In genomic region chr20:2872304-2873009, GRCh38 we compare ENCODE assay signal across 8 cellular contexts. TPM values are rescaled to one million over a fixed set of nuclear protein-coding genes. Genes with fewer than 3 reads are reported as not detected.
DNase-seq lines count a peak whose midpoint lies in the region; ATAC-seq and TF ChIP-seq lines count a peak whose summit lies in the region.

No MANE protein-coding gene starts in this region.

- peak; percentile 20 for ATAC-seq in HG03378 (IDR thresholded peaks at IDR 0.05; ENCODE audit: unreplicated experiment)

- peaks cover 31% of the 10 kb centered on the region for H3K36me3 Mint-ChIP-seq in activated T-helper 2 cell treated with anti-CD3 and anti-CD28 coated beads, Interferon-gamma antibody, Interleukin-2, Interleukin-4, amounts not matched to agents 10 μg/mL and 5 μg/mL and 100 μg/mL, durations not matched to agents 14 hours and 24 hours and 36 hours (ENCODE audit: low read depth)

- intact Hi-C loops in activated T-helper 2 cell treated with anti-CD3 and anti-CD28 coated beads, Interferon-gamma antibody, Interleukin-2, Interleukin-4, amounts not matched to agents 10 μg/mL and 5 μg/mL and 100 μg/mL, durations not matched to agents 14 hours and 24 hours and 36 hours (cut with micrococcal nuclease) = loop anchor here (1.0 to 5.0 kb wide), 5 partner anchors 32 to 172 kb away; partner anchors contain the start of genes PCED1A and VPS16

- peak; percentile 35 for TF ChIP-seq CTCF in fibroblast of villous mesenchyme (IDR thresholded peaks at IDR 0.05; ENCODE audit: insufficient read depth, low read depth, low read length)

- no peaks in the 10 kb centered on the region for H3K27me3 ChIP-seq in neuron (ENCODE audit: insufficient read depth, low read length)

- H3K27ac ChIP-seq in substantia nigra (ENCODE audit: low read depth, low read length, poor library complexity, severe bottlenecking) = peak overlapping the region; percentile 74

- no peaks in the 10 kb centered on the region for H3K9me3 ChIP-seq in neuron (ENCODE audit: low read length)

- peak overlapping the region; percentile 81 for H3K4me3 ChIP-seq in fibroblast of villous mesenchyme (ENCODE audit: low read depth, low read length)
- peak overlapping the region; percentile 82 for H3K4me3 ChIP-seq in neuron (ENCODE audit: low read length)

- no peaks in the 10 kb centered on the region for H3K27me3 Mint-ChIP-seq in activated T-helper 2 cell treated with anti-CD3 and anti-CD28 coated beads, Interferon-gamma antibody, Interleukin-2, Interleukin-4, amounts not matched to agents 10 μg/mL and 5 μg/mL and 100 μg/mL, durations not matched to agents 14 hours and 24 hours and 36 hours (ENCODE audit: low read depth)

- H3K9me3 Mint-ChIP-seq in activated T-helper 2 cell treated with anti-CD3 and anti-CD28 coated beads, Interferon-gamma antibody, Interleukin-2, Interleukin-4, amounts not matched to agents 10 μg/mL and 5 μg/mL and 100 μg/mL, durations not matched to agents 14 hours and 24 hours and 36 hours = no peaks in the 10 kb centered on the region

- H3K4me1 Mint-ChIP-seq in activated T-helper 2 cell treated with anti-CD3 and anti-CD28 coated beads, Interferon-gamma antibody, Interleukin-2, Interleukin-4, amounts not matched to agents 10 μg/mL and 5 μg/mL and 100 μg/mL, durations not matched to agents 14 hours and 24 hours and 36 hours (ENCODE audit: low read depth) = peaks cover 48% of the 10 kb centered on the region

- peak overlapping the region; percentile 88 for H3K4me3 Mint-ChIP-seq in activated T-helper 2 cell treated with anti-CD3 and anti-CD28 coated beads, Interferon-gamma antibody, Interleukin-2, Interleukin-4, amounts not matched to agents 10 μg/mL and 5 μg/mL and 100 μg/mL, durations not matched to agents 14 hours and 24 hours and 36 hours (ENCODE audit: low read depth)

- DNase-seq in NCI-H2107 (lab: John Stamatoyannopoulos, UW) (peak; percentile 29), NCI-H2107 treated with DMSO at 0.1 percent for 48 hours (lab: John Stamatoyannopoulos, UW; ENCODE audit: unreplicated experiment) (no peak), OCI-M1 (lab: John Stamatoyannopoulos, UW) (peak; percentile 88), fibroblast of villous mesenchyme (ENCODE audit: low read depth) (peak; percentile 64), substantia nigra (lab: John Stamatoyannopoulos, UW) (peak in 42 of 49 donors; percentile 23 to 77 (median 57))
- DNase-seq in activated T-helper 2 cell treated with anti-CD3 and anti-CD28 coated beads, Interferon-gamma antibody, Interleukin-2, Interleukin-4, amounts not matched to agents 10 μg/mL and 5 μg/mL and 100 μg/mL, durations not matched to agents 14 hours and 24 hours and 36 hours (ENCODE audit: low spot score) = peak; percentile 68

- peak overlapping the region; percentile 94 for H3K27ac Mint-ChIP-seq in activated T-helper 2 cell treated with anti-CD3 and anti-CD28 coated beads, Interferon-gamma antibody, Interleukin-2, Interleukin-4, amounts not matched to agents 10 μg/mL and 5 μg/mL and 100 μg/mL, durations not matched to agents 14 hours and 24 hours and 36 hours

- H3K36me3 ChIP-seq in neuron (ENCODE audit: insufficient read depth, low read length) = no peaks in the 10 kb centered on the region

- peaks cover 28% of the 10 kb centered on the region for H3K4me1 ChIP-seq in neuron (ENCODE audit: insufficient read depth, low read length)

- peak overlapping the region; percentile 54 for H2AFZ ChIP-seq in neuron (ENCODE audit: low read depth, low read length)

RNA-seq across cellular contexts. Expression of gene PTPRA, which starts 0.8 kb away (rescaled TPM):
- total RNA-seq in activated T-helper 2 cell treated with anti-CD3 and anti-CD28 coated beads, Interferon-gamma antibody, Interleukin-2, Interleukin-4, amounts not matched to agents 10 μg/mL and 5 μg/mL and 100 μg/mL, durations not matched to agents 14 hours and 24 hours and 36 hours = 92.0 TPM in 2 replicates
- total RNA-seq in fibroblast of villous mesenchyme = 20.6 and 41.5 TPM in 2 replicates

RNA-seq across cellular contexts. Expression of gene VPS16, which starts 31.9 kb away (rescaled TPM):
- 47.4 and 50.1 TPM in 2 replicates for total RNA-seq in activated T-helper 2 cell treated with anti-CD3 and anti-CD28 coated beads, Interferon-gamma antibody, Interleukin-2, Interleukin-4, amounts not matched to agents 10 μg/mL and 5 μg/mL and 100 μg/mL, durations not matched to agents 14 hours and 24 hours and 36 hours
- 48.6 and 51.0 TPM in 2 replicates for total RNA-seq in fibroblast of villous mesenchyme

RNA-seq across cellular contexts. Expression of gene PCED1A, which starts 32.0 kb away (rescaled TPM):
- total RNA-seq in activated T-helper 2 cell treated with anti-CD3 and anti-CD28 coated beads, Interferon-gamma antibody, Interleukin-2, Interleukin-4, amounts not matched to agents 10 μg/mL and 5 μg/mL and 100 μg/mL, durations not matched to agents 14 hours and 24 hours and 36 hours = 29.2 and 35.2 TPM in 2 replicates
- 32.5 and 32.8 TPM in 2 replicates for total RNA-seq in fibroblast of villous mesenchyme

RNA-seq across cellular contexts. Expression of gene TMEM239, which starts 56.3 kb away (rescaled TPM):
- not detected in 2 replicates for total RNA-seq in activated T-helper 2 cell treated with anti-CD3 and anti-CD28 coated beads, Interferon-gamma antibody, Interleukin-2, Interleukin-4, amounts not matched to agents 10 μg/mL and 5 μg/mL and 100 μg/mL, durations not matched to agents 14 hours and 24 hours and 36 hours
- 0.43 TPM in 1 of 2 replicates, not detected in the other for total RNA-seq in fibroblast of villous mesenchyme

RNA-seq across cellular contexts. Expression of gene C20orf141, which starts 57.7 kb away (rescaled TPM):
- not detected in 2 replicates for total RNA-seq in activated T-helper 2 cell treated with anti-CD3 and anti-CD28 coated beads, Interferon-gamma antibody, Interleukin-2, Interleukin-4, amounts not matched to agents 10 μg/mL and 5 μg/mL and 100 μg/mL, durations not matched to agents 14 hours and 24 hours and 36 hours
- total RNA-seq in fibroblast of villous mesenchyme = 0.32 TPM in 1 of 2 replicates, not detected in the other
